2 cellular contexts compared by ENCODE assay signal in genomic region chr7:79968894-79969293, GRCh38.
TF ChIP-seq lines count a peak whose summit lies in the region.

No MANE protein-coding gene starts in this region.

TF ChIP-seq in GM23338, 12 proteins besides CTCF, POLR2A, EP300 and RAD21 (continued from another document):
- 0 out of 2 replicates have a peak, but pooled peaks have one; percentile 41 for TF ChIP-seq ZNF462 (CRISPR knock-in tag; IDR thresholded peaks at IDR 0.05)

TF ChIP-seq in WTC11, 78 proteins besides CTCF, POLR2A, EP300 and RAD21 (continued from another document):
- no peak for TF ChIP-seq MLX (CRISPR knock-in tag; IDR thresholded peaks at IDR 0.05)
